ENCODE assay signal across 14 cellular contexts in genomic region chr1:17112076-17112475, GRCh38. TPM values are rescaled to one million over a fixed set of nuclear protein-coding genes. Genes with fewer than 3 reads are reported as not detected.
DNase-seq lines count a peak whose midpoint lies in the region; ATAC-seq, FAIRE-seq and TF ChIP-seq lines count a peak whose summit lies in the region.
"Had no signal": no experiment of that assay in that cellular context is flagged by ENCODE, and none has a peak within 500 bp of the region (broad histone marks: within the 10 kb centered on the region; RNA-seq: fewer than 3 reads in every experiment).

No MANE protein-coding gene starts in this region.

- H3K9me2 ChIP-seq in Loucy (replicated peaks; ENCODE audit: low read depth, low read length) = no peaks in the 10 kb centered on the region

- in situ Hi-C loops in K562 (cut with MboI) = no loop called here

- H4K20me1 ChIP-seq in Loucy (ENCODE audit: insufficient read depth, low read length, poor library complexity, severe bottlenecking) (no peaks in the 10 kb centered on the region), K562 (replicated peaks; ENCODE audit: control insufficient read depth, insufficient read depth, low read length) (peaks cover 10% of the 10 kb centered on the region; the same call in 1 of the 2 replicates)

- H3K4me1 ChIP-seq in Loucy (ENCODE audit: insufficient read depth, low read length, poor library complexity, severe bottlenecking) = peaks cover 6% of the 10 kb centered on the region
- H3K4me1 ChIP-seq in K562 (replicated peaks in 1 of 2; ENCODE audit: control insufficient read depth in 2 of 2, insufficient read depth in 2 of 2, low read length in 2 of 2) = peaks cover 0 to 4% of the 10 kb centered on the region in 2 experiments; a peak in 1 of 5 replicates
- no peaks in the 10 kb centered on the region for H3K4me1 ChIP-seq in prostate gland (replicated peaks)
- H3K4me1 ChIP-seq in adrenal gland (replicated peaks in 1 of 2) = peaks cover 7% of the 10 kb centered on the region in 2 donors
- H3K4me1 ChIP-seq: BE2C had no signal

- H3K9ac ChIP-seq in Loucy (ENCODE audit: low read depth, low read length, poor library complexity, severe bottlenecking) (no peak overlapping the region), K562 (ENCODE audit: insufficient read depth in 1 of 2, low read depth in 2 of 2, low read length in 2 of 2) (no peak overlapping the region; a peak in 1 of 4 replicates)

- H3F3A ChIP-seq in Loucy (ENCODE audit: low read depth) = no peaks in the 10 kb centered on the region

- no peaks in the 10 kb centered on the region for H3K36me3 ChIP-seq in Loucy (ENCODE audit: insufficient read depth, low read length)
- no peaks in the 10 kb centered on the region for H3K36me3 ChIP-seq in K562 (ENCODE audit: control insufficient read depth, insufficient read depth, low read length)
- H3K36me3 ChIP-seq in prostate gland = no peaks in the 10 kb centered on the region
- H3K36me3 ChIP-seq in adrenal gland (replicated peaks in 1 of 2) = no peaks in the 10 kb centered on the region
- H3K36me3 ChIP-seq: BE2C had no signal

- no peak overlapping the region for H3K27ac ChIP-seq in K562 (ENCODE audit: extremely low read depth, low read depth, low read length)
- H3K27ac ChIP-seq in substantia nigra (ENCODE audit: low read depth, low read length, poor library complexity, severe bottlenecking) = peak overlapping the region; percentile 81
- no peak overlapping the region for H3K27ac ChIP-seq in prostate gland
- H3K27ac ChIP-seq in adrenal gland = no peak overlapping the region

- H3K4me3 ChIP-seq in Loucy (ENCODE audit: low read length, poor library complexity, severe bottlenecking) = no peak overlapping the region
- H3K4me3 ChIP-seq in K562 = no peak overlapping the region
- no peak overlapping the region for H3K4me3 ChIP-seq in prostate gland
- H3K4me3 ChIP-seq in adrenal gland = no peak overlapping the region

- DNase-seq in K562 (ENCODE audit: extremely low read depth in 1 of 4, low spot score in 3 of 4) (no peak), myocyte (ENCODE audit: low read depth) (peak; percentile 88), substantia nigra (lab: John Stamatoyannopoulos, UW) (peak in 2 of 49 donors; percentile 51 to 52), prostate gland (ENCODE audit: low spot score) (no peak), adrenal gland (no peak), NCI-H2029 treated with DMSO at 0.1 percent for 48 hours (lab: John Stamatoyannopoulos, UW) (no peak)
- DNase-seq: BE2C, Kasumi-1, NCI-H1436 treated with DMSO at 0.1 percent for 48 hours, NCI-H2081 treated with DMSO at 0.1 percent for 48 hours, SIG-M5 had no signal

- H3K9me1 ChIP-seq in K562 (ENCODE audit: control insufficient read depth, insufficient read depth, low read length) = no peaks in the 10 kb centered on the region

- ATAC-seq in K562 = no peak

- H3K27me3 ChIP-seq in Loucy (ENCODE audit: insufficient read depth, low read length, poor library complexity, severe bottlenecking) (no peaks in the 10 kb centered on the region), K562 (ENCODE audit: control insufficient read depth in 2 of 2, insufficient read depth in 2 of 2, low read length in 2 of 2) (peaks cover 15 to 38% of the 10 kb centered on the region in 2 experiments; a peak in 4 of 5 replicates), prostate gland (replicated peaks; ENCODE audit: insufficient read depth) (no peaks in the 10 kb centered on the region), adrenal gland (peaks cover 4% of the 10 kb centered on the region)
- H3K27me3 ChIP-seq: BE2C had no signal

- no TSS peak for BruUV-seq in K562 (replicated peaks; lab: Mats Ljungman, UMichigan)

- CTCF ChIA-PET in K562 (lab: Yijun Ruan, JAX; ENCODE audit: low intra/inter-chr PET ratio) = no interaction called here

- POLR2A ChIA-PET in K562 (lab: Yijun Ruan, JAX) = interaction anchor here (0.6 to 1.0 kb wide), 3 partner anchors 27 to 271 kb away, joined by 3 read pairs; no protein-coding TSS in a partner anchor

- TF ChIP-seq EP300 in K562 (IDR thresholded peaks at IDR 0.05; ENCODE audit: low read length) = no peak

- H3K79me2 ChIP-seq in Loucy (ENCODE audit: insufficient read depth, low read length) = no peaks in the 10 kb centered on the region
- H3K79me2 ChIP-seq in K562 (ENCODE audit: control insufficient read depth, insufficient read depth, low read length) = no peaks in the 10 kb centered on the region

- H2AFZ ChIP-seq in Loucy (ENCODE audit: low read length) = peak overlapping the region; percentile 20; the same call in 1 of the 2 replicates
- H2AFZ ChIP-seq in K562 (ENCODE audit: low read depth, low read length) = no peak overlapping the region

- no peaks in the 10 kb centered on the region for H3K9me3 ChIP-seq in Loucy (ENCODE audit: insufficient read depth, low read depth, low read length)
- H3K9me3 ChIP-seq in K562 (replicated peaks; ENCODE audit: control insufficient read depth, insufficient read depth, low read depth, low read length) = no peaks in the 10 kb centered on the region
- H3K9me3 ChIP-seq in prostate gland = no peaks in the 10 kb centered on the region
- no peaks in the 10 kb centered on the region for H3K9me3 ChIP-seq in adrenal gland (replicated peaks in 1 of 3)
- H3K9me3 ChIP-seq: BE2C had no signal

- intact Hi-C loops in K562 (cut with micrococcal nuclease) (no loop called here), prostate gland (cut with DNase I) (no loop called here), adrenal gland (cut with DNase I) (no loop called here)

- H3K4me2 ChIP-seq in Loucy (ENCODE audit: low read depth, low read length, poor library complexity, severe bottlenecking) (no peak overlapping the region), K562 (ENCODE audit: insufficient read depth, low read length) (no peak overlapping the region)

- no peak for TF ChIP-seq RAD21 in K562 (CRISPR knock-in tag; conservative IDR thresholded peaks at IDR 0.05 in 1 of 2, IDR thresholded peaks at IDR 0.05 in 1 of 2)

- 2% methylated on average over 6 of the region's 6 CpGs for WGBS in K562 (ENCODE audit: insufficient coverage, low coverage, missing lambda C conversion rate)
- 85% methylated on average over 6 of the region's 6 CpGs for WGBS in prostate gland
- 83 to 95% (median 89%) methylated on average over 4 to 6 of the region's 6 CpGs for WGBS in adrenal gland, 4 donors

- TF ChIP-seq CTCF in Loucy (conservative IDR thresholded peaks at IDR 0.05; ENCODE audit: low read length) (no peak), K562 (IDR thresholded peaks at IDR 0.05 in 2 of 3, conservative IDR thresholded peaks at IDR 0.05 in 1 of 3; ENCODE audit: insufficient read depth in 2 of 3, low read depth in 1 of 3, low read length in 3 of 3) (no peak), prostate gland (IDR thresholded peaks at IDR 0.05) (no peak), adrenal gland (IDR thresholded peaks at IDR 0.05) (no peak)

- TF ChIP-seq POLR2A in K562 (conservative IDR thresholded peaks at IDR 0.05) (no peak), prostate gland (IDR thresholded peaks at IDR 0.05) (no peak), adrenal gland (IDR thresholded peaks at IDR 0.05) (no peak)

- FAIRE-seq in K562 (lab: Jason Lieb, UNC) = no peak
- FAIRE-seq: H1 had no signal

RNA-seq across cellular contexts. Expression of gene PADI2, which starts 7.2 kb away (rescaled TPM):
- total RNA-seq in K562 (2011; cell fraction: chromatin; rRNA removed; ENCODE audit: low replicate concordance) = not detected in 2 replicates
- total RNA-seq in K562 (2011; cell fraction: nucleolus; rRNA removed) = not detected in 2 replicates
- not detected in 2 replicates for total RNA-seq in K562 (2011; cell fraction: nucleoplasm; rRNA removed)
- total RNA-seq in K562 (2014; rRNA removed) = not detected in 2 replicates
- not detected in 2 replicates for total RNA-seq in K562 (2014; rRNA removed; fragmentation: Illumina TruSeq; extraction: Trizol)
- not detected in 2 replicates for total RNA-seq in K562 (2015; rRNA removed; fragmentation: Illumina TruSeq; extraction: Trizol)
- total RNA-seq in K562 (2021) = 0.11 and 0.13 TPM in 2 replicates
- polyA plus RNA-seq in K562 (2011; rRNA removed) = 0.01 TPM in 2 replicates
- 0.03 TPM in 1 of 2 replicates, not detected in the other for polyA plus RNA-seq in K562 (2011; cell fraction: cytosol; rRNA removed)
- polyA plus RNA-seq in K562 (2011; cell fraction: nucleus; rRNA removed) = not detected in 2 replicates
- 0.05 TPM in 1 of 2 replicates, not detected in the other for polyA plus RNA-seq in K562 (2012)
- polyA plus RNA-seq in K562 (2014; fragmentation: Illumina TruSeq; extraction: Trizol) = not detected in 2 replicates
- polyA plus RNA-seq in K562 (2014; fragmentation: Nextera tagmentation; extraction: Ambion mirVana) = under 1 TPM; 0.01 TPM
- not detected in 2 replicates for polyA plus RNA-seq in K562 (2014; rRNA removed)
- polyA minus RNA-seq in K562 (2011; rRNA and poly(A)+ RNA removed) = not detected in 2 replicates
- polyA minus RNA-seq in K562 (2011; cell fraction: cytosol; rRNA and poly(A)+ RNA removed) = not detected in 2 replicates
- not detected in 2 replicates for polyA minus RNA-seq in K562 (2011; cell fraction: nucleus; rRNA and poly(A)+ RNA removed)
- total RNA-seq in myocyte = 352 and 536 TPM in 2 replicates
- polyA plus RNA-seq in myocyte (2012) = 54.0 TPM
- 1 to 10 TPM; 1.1 to 5.0 TPM for total RNA-seq in prostate gland
- total RNA-seq in adrenal gland = under 1 TPM in 6 of 8 donors, not detected in 2; 0.39 to 0.88 (median 0.55) TPM
- under 1 TPM; 0.20 to 0.48 (median 0.46) TPM for polyA plus RNA-seq in adrenal gland
- polyA plus RNA-seq: AG04450 had no signal

RNA-seq across cellular contexts. Expression of gene SDHB, which starts 58.2 kb away (rescaled TPM):
- total RNA-seq in K562 (2011; cell fraction: chromatin; rRNA removed; ENCODE audit: low replicate concordance) = 91.4 and 102 TPM in 2 replicates
- total RNA-seq in K562 (2011; cell fraction: nucleolus; rRNA removed) = 89.1 and 94.7 TPM in 2 replicates
- 110 and 139 TPM in 2 replicates for total RNA-seq in K562 (2011; cell fraction: nucleoplasm; rRNA removed)
- total RNA-seq in K562 (2014; rRNA removed) (351 and 360 TPM in 2 replicates), K562 (2014; rRNA removed; fragmentation: Illumina TruSeq; extraction: Trizol) (396 and 465 TPM in 2 replicates), K562 (2015; rRNA removed; fragmentation: Illumina TruSeq; extraction: Trizol) (365 and 377 TPM in 2 replicates), K562 (2021) (263 and 299 TPM in 2 replicates), myocyte (165 and 183 TPM in 2 replicates), prostate gland (100 to 1,000 TPM in 1 of 2 donors, 10 to 100 TPM in 1; 93.0 to 113 TPM), adrenal gland (100 to 1,000 TPM; 108 to 243 (median 152) TPM)
- polyA plus RNA-seq in K562 (2011; rRNA removed) (453 and 554 TPM in 2 replicates), K562 (2014; fragmentation: Illumina TruSeq; extraction: Trizol) (373 and 453 TPM in 2 replicates), K562 (2014; fragmentation: Nextera tagmentation; extraction: Ambion mirVana) (100 to 1,000 TPM; 207 to 339 TPM), K562 (2014; rRNA removed) (390 and 400 TPM in 2 replicates), adrenal gland (100 to 1,000 TPM in 1 of 3 donors, 10 to 100 TPM in 2; 52.3 to 228 (median 64.9) TPM)
- 249 and 308 TPM in 2 replicates for polyA plus RNA-seq in K562 (2011; cell fraction: cytosol; rRNA removed)
- polyA plus RNA-seq in K562 (2011; cell fraction: nucleus; rRNA removed) = 138 and 220 TPM in 2 replicates
- polyA plus RNA-seq in K562 (2012) = 229 and 275 TPM in 2 replicates
- polyA minus RNA-seq in K562 (2011; rRNA and poly(A)+ RNA removed) = 703 TPM in 2 replicates
- polyA minus RNA-seq in K562 (2011; cell fraction: cytosol; rRNA and poly(A)+ RNA removed) = 133 and 188 TPM in 2 replicates
- polyA minus RNA-seq in K562 (2011; cell fraction: nucleus; rRNA and poly(A)+ RNA removed) = 40.4 and 84.2 TPM in 2 replicates
- 109 TPM for polyA plus RNA-seq in myocyte (2012)

Comparison
In these comparisons a context has a peak if more than half of its experiments do, and no peak if none do; other contexts are left out.
1. RNA of gene PADI2, which starts 7.2 kb away (total RNA-seq): 352 to 536 TPM in myocyte; 1.1 to 5.0 TPM in prostate gland, 0.39 to 0.88 TPM in adrenal gland and 0.11 to 0.13 TPM in K562; every median in the first group is over 10 times any median in the second.